ENCODE assay signal across 8 cellular contexts in the genomic region with DNA sequence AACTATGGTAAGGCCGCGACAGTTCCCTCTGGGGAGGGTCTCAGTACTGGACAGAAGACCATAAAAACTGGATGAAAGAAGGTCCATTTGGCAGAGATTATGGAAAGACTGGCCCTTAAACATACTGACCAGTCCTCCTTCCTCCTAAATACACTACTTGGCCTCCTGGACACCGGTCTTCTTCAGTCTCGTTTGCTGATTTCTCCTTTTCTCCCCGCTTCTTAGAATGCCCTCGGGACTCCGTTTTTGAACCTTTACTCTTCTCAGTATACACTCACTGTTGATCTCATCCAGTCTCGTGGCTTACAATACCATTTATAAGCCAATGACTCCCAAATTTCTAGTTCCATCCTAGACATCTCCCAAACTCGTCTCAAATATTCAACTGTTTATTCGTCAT. TPM values are rescaled to one million over a fixed set of nuclear protein-coding genes. Genes with fewer than 3 reads are reported as not detected.
DNase-seq lines count a peak whose midpoint lies in the region; ATAC-seq and TF ChIP-seq lines count a peak whose summit lies in the region.

No MANE protein-coding gene starts in this region.

- H3K4me1 ChIP-seq in SJSA1 (replicated peaks), result peaks cover 11% of the 10 kb centered on the region
- H3K4me1 ChIP-seq in rectal smooth muscle tissue (ENCODE audit: control insufficient read depth, insufficient read depth, low read length), result peaks cover 5% of the 10 kb centered on the region

- no peaks in the 10 kb centered on the region for H3K27me3 ChIP-seq in SJSA1 (replicated peaks)
- H3K27me3 ChIP-seq in rectal smooth muscle tissue (ENCODE audit: control insufficient read depth, insufficient read depth, low read length), result no peaks in the 10 kb centered on the region

- H3K9ac ChIP-seq in rectal smooth muscle tissue (ENCODE audit: low read length), result peak overlapping the region; percentile 82

- no peaks in the 10 kb centered on the region for H3K9me3 ChIP-seq in SJSA1 (replicated peaks)

- ATAC-seq in GM18505 (IDR thresholded peaks at IDR 0.05; ENCODE audit: unreplicated experiment) (no peak), GM19324 (IDR thresholded peaks at IDR 0.05; ENCODE audit: low FRiP score, unreplicated experiment) (no peak)

- H3K36me3 ChIP-seq in SJSA1 (peaks cover 34% of the 10 kb centered on the region), rectal smooth muscle tissue (ENCODE audit: control insufficient read depth, insufficient read depth, low read length) (peaks cover 14% of the 10 kb centered on the region)

- H3K4me3 ChIP-seq in SJSA1, result peak overlapping the region; percentile 71
- H3K4me3 ChIP-seq in fibroblast of mammary gland (ENCODE audit: control insufficient read depth, low read depth, low read length), result peak overlapping the region; percentile 84
- peak overlapping the region; percentile 89 for H3K4me3 ChIP-seq in rectal smooth muscle tissue (ENCODE audit: low read length)

- no peak for TF ChIP-seq CTCF in fibroblast of mammary gland (conservative IDR thresholded peaks at IDR 0.05; ENCODE audit: control insufficient read depth, insufficient read depth, low read depth, low read length)

- H3K27ac ChIP-seq in SJSA1 (peak overlapping the region; percentile 76), rectal smooth muscle tissue (ENCODE audit: low read depth, low read length) (peak overlapping the region; percentile 89)

- DNase-seq in GM03348 (ENCODE audit: low spot score), result peak; percentile 9
- DNase-seq in SJSA1 (ENCODE audit: low read depth in 1 of 2, low spot score in 2 of 2), result no peak
- peak; percentile 30 for DNase-seq in fibroblast of mammary gland (ENCODE audit: low read depth)
- DNase-seq in NK-92 (lab: John Stamatoyannopoulos, UW; ENCODE audit: unreplicated experiment), result no peak
- DNase-seq in retina, result no peak

- TF ChIP-seq POLR2A in GM18505 (IDR thresholded peaks at IDR 0.05; ENCODE audit: borderline replicate concordance, extremely low read depth, insufficient read depth, insufficient read length), result no peak

RNA-seq across cellular contexts. Expression of a gene that starts 0.7 kb away (rescaled TPM):
- total RNA-seq in SJSA1 (2014; rRNA removed; shearing (Covaris generic)), result 171 and 279 TPM in 2 replicates

RNA-seq across cellular contexts. Expression of a gene that starts 26.3 kb away (rescaled TPM):
- 0.94 and 4.0 TPM in 2 replicates for total RNA-seq in SJSA1 (2014; rRNA removed; shearing (Covaris generic))

RNA-seq across cellular contexts. Expression of a gene that starts 41.2 kb away (rescaled TPM):
- not detected in 2 replicates for total RNA-seq in SJSA1 (2014; rRNA removed; shearing (Covaris generic))

RNA-seq across cellular contexts. Expression of a gene that starts 42.7 kb away (rescaled TPM):
- total RNA-seq in SJSA1 (2014; rRNA removed; shearing (Covaris generic)), result not detected in 2 replicates

RNA-seq across cellular contexts. Expression of a gene that starts 47.4 kb away (rescaled TPM):
- not detected in 2 replicates for total RNA-seq in SJSA1 (2014; rRNA removed; shearing (Covaris generic))

Comparison
In these comparisons a context has a peak if more than half of its experiments do, and no peak if none do; other contexts are left out.
1. DNase-seq: peak in GM03348 (single experiment) and fibroblast of mammary gland (single experiment); none in SJSA1 (0 of 2), NK-92 (single experiment) and retina (single experiment).
2. Peak in every context shown above with its lines, with median percentiles within 50 percentile points of each other: H3K4me3 ChIP-seq.